In genomic region chr4:69910016-69910782, GRCh38 we compare ENCODE assay signal across 12 cellular contexts. TPM values are rescaled to one million over a fixed set of nuclear protein-coding genes. Genes with fewer than 3 reads are reported as not detected.
A peak's percentile ranks its signal among the peaks of the same experiment; 100 is the strongest.
DNase-seq lines count a peak whose midpoint lies in the region; ATAC-seq and TF ChIP-seq lines count a peak whose summit lies in the region.
"Had no signal": no experiment of that assay in that cellular context is flagged by ENCODE, and none has a peak within 500 bp of the region (broad histone marks: within the 10 kb centered on the region; RNA-seq: fewer than 3 reads in every experiment).

No MANE protein-coding gene starts in this region.

- H3K27me3 Mint-ChIP-seq in effector memory CD8-positive, alpha-beta T cell: no peaks in the 10 kb centered on the region

- peak; percentile 92 for ATAC-seq in GM18870 (IDR thresholded peaks at IDR 0.05; ENCODE audit: unreplicated experiment)
- peak; percentile 56 for ATAC-seq in HG02571 (IDR thresholded peaks at IDR 0.05; ENCODE audit: unreplicated experiment)
- peak; percentile 85 for ATAC-seq in HG03575 (IDR thresholded peaks at IDR 0.05; ENCODE audit: extremely low read depth, insufficient number of reproducible peaks, low FRiP score, unreplicated experiment)
- ATAC-seq in effector memory CD8-positive, alpha-beta T cell (replicated peaks): no peak

- H3K4me1 Mint-ChIP-seq in effector memory CD8-positive, alpha-beta T cell (ENCODE audit: low read depth in 2 of 2): no peaks in the 10 kb centered on the region

- H3K4me1 ChIP-seq in esophagus squamous epithelium: no peaks in the 10 kb centered on the region
- H3K4me1 ChIP-seq: transverse colon had no signal

- no peak for TF ChIP-seq CTCF in esophagus squamous epithelium (IDR thresholded peaks at IDR 0.05)

- TF ChIP-seq POLR2A in esophagus squamous epithelium (IDR thresholded peaks at IDR 0.05): no peak

- DNase-seq in non-pigmented ciliary epithelial cell (ENCODE audit: low read depth) (peak; percentile 14), SIG-M5 treated with dmso at 0.1 percent for 504 hours (lab: John Stamatoyannopoulos, UW; ENCODE audit: unreplicated experiment) (no peak), esophagus squamous epithelium (lab: John Stamatoyannopoulos, UW) (no peak), RKO (ENCODE audit: low spot score) (no peak)
- no peak for DNase-seq in effector memory CD8-positive, alpha-beta T cell
- DNase-seq: mesendoderm, transverse colon had no signal

- 70 to 76% methylated on average over 2 of the region's 2 CpGs for WGBS in esophagus squamous epithelium, 2 donors

- no peaks in the 10 kb centered on the region for H3K36me3 ChIP-seq in esophagus squamous epithelium
- H3K36me3 ChIP-seq: transverse colon had no signal

- no peak overlapping the region for H3K4me3 ChIP-seq in esophagus squamous epithelium
- H3K4me3 ChIP-seq: transverse colon had no signal

- no peak overlapping the region for H3K27ac ChIP-seq in esophagus squamous epithelium
- H3K27ac ChIP-seq: transverse colon had no signal

- no peaks in the 10 kb centered on the region for H3K27me3 ChIP-seq in esophagus squamous epithelium
- H3K27me3 ChIP-seq: transverse colon had no signal

- H3K36me3 Mint-ChIP-seq in effector memory CD8-positive, alpha-beta T cell (ENCODE audit: insufficient read depth): no peaks in the 10 kb centered on the region

- peaks cover 4 to 6% of the 10 kb centered on the region in 2 donors for H3K9me3 Mint-ChIP-seq in effector memory CD8-positive, alpha-beta T cell

- no peaks in the 10 kb centered on the region for H3K9me3 ChIP-seq in esophagus squamous epithelium
- H3K9me3 ChIP-seq: transverse colon had no signal

- intact Hi-C loops in esophagus squamous epithelium (cut with DNase I): no loop called here

- no peak overlapping the region for H3K4me3 Mint-ChIP-seq in effector memory CD8-positive, alpha-beta T cell

- no peak overlapping the region for H3K27ac Mint-ChIP-seq in effector memory CD8-positive, alpha-beta T cell

RNA-seq across cellular contexts. Expression of gene CSN1S1, which starts 20.7 kb away (rescaled TPM):
- total RNA-seq in esophagus squamous epithelium: not detected
- total RNA-seq: endothelial cell of umbilical vein; T-helper 2 cell treated with Interferon-gamma antibody and Interleukin-4, amounts not matched to agents 100 ng/mL and 5 ng/mL, for 36 hours had no signal

RNA-seq across cellular contexts. Expression of gene SULT1E1, which starts 50.3 kb away (rescaled TPM):
- total RNA-seq in esophagus squamous epithelium: 10 to 100 TPM in 1 of 4 donors, under 1 TPM in 1, not detected in 2; 0.61 to 13.5 TPM
- total RNA-seq: T-helper 2 cell treated with Interferon-gamma antibody and Interleukin-4, amounts not matched to agents 100 ng/mL and 5 ng/mL, for 36 hours had no signal

RNA-seq across cellular contexts. Expression of gene CSN2, which starts 55.3 kb away (rescaled TPM):
- not detected for total RNA-seq in esophagus squamous epithelium
- total RNA-seq: endothelial cell of umbilical vein; T-helper 2 cell treated with Interferon-gamma antibody and Interleukin-4, amounts not matched to agents 100 ng/mL and 5 ng/mL, for 36 hours; transverse colon had no signal
